19 cellular contexts compared by ENCODE assay signal in genomic region chr1:237170149-237170548, GRCh38.
DNase-seq lines count a peak whose midpoint lies in the region; ATAC-seq lines count a peak whose summit lies in the region.
"Had no signal": no experiment of that assay in that cellular context is flagged by ENCODE, and none has a peak within 500 bp of the region (broad histone marks: within the 10 kb centered on the region; RNA-seq: fewer than 3 reads in every experiment).

No MANE protein-coding gene starts in this region.

- no peak overlapping the region for H4K91ac ChIP-seq in neuronal stem cell (ENCODE audit: low read depth, low read length, poor library complexity)

- DNase-seq in DMS 273 (lab: John Stamatoyannopoulos, UW; ENCODE audit: unreplicated experiment): peak; percentile 38
- DNase-seq in DMS 273 treated with DMSO at 0.1 percent for 48 hours (lab: John Stamatoyannopoulos, UW): no peak
- DNase-seq in G401 (ENCODE audit: low spot score): peak; percentile 65
- DNase-seq in NCI-H2171 treated with DMSO at 0.1 percent for 48 hours (lab: John Stamatoyannopoulos, UW): peak; percentile 74
- DNase-seq in neuronal stem cell (ENCODE audit: low spot score): no peak
- DNase-seq in GM23248: no peak
- DNase-seq: AML-193; CD4-positive, alpha-beta memory T cell; DMS53; DND-41; EL; HFFc6 had no signal

- no CpG with 5 or more reads among the region's 8 CpGs for WGBS in neuronal stem cell (ENCODE audit: extremely low coverage in 2 of 2, insufficient read length in 2 of 2, insufficient replicate concordance in 1 of 2), 2 donors
- WGBS in GM23248 (ENCODE audit: low coverage in 1 of 2, low lambda C conversion rate in 2 of 2, missing lambda C conversion rate in 2 of 2), 2 experiments: 25 to 30% methylated on average over 8 of the region's 8 CpGs

- H2AFZ ChIP-seq in neuronal stem cell (ENCODE audit: low read length) (no peak overlapping the region), GM23248 (no peak overlapping the region)

- H2BK15ac ChIP-seq in neuronal stem cell (ENCODE audit: low read length): no peak overlapping the region

- H2BK5ac ChIP-seq in neuronal stem cell (ENCODE audit: low read length): no peak overlapping the region

- no peak for ATAC-seq in GM21447 (IDR thresholded peaks at IDR 0.05; ENCODE audit: unreplicated experiment)
- ATAC-seq: A549, HCT116 had no signal

- H3K18ac ChIP-seq in neuronal stem cell (ENCODE audit: low read length): peak overlapping the region; percentile 19

- H3K79me2 ChIP-seq in GM23248 (ENCODE audit: insufficient read depth): no peaks in the 10 kb centered on the region

- H3K4me3 ChIP-seq in neuronal stem cell (ENCODE audit: low read length in 2 of 2): no peak overlapping the region
- H3K4me3 ChIP-seq in GM23248: no peak overlapping the region
- H3K4me3 ChIP-seq: A549 had no signal

- no peak overlapping the region for H3K27ac ChIP-seq in neuronal stem cell (replicated peaks; ENCODE audit: low read length)
- no peak overlapping the region for H3K27ac ChIP-seq in GM23248
- H3K27ac ChIP-seq: 22Rv1, A549, C4-2B, HL-60, KMS-11 had no signal

- no peaks in the 10 kb centered on the region for H3K4me1 ChIP-seq in neuronal stem cell (ENCODE audit: control insufficient read depth in 2 of 2, insufficient read depth in 1 of 2, low read depth in 1 of 2, low read length in 2 of 2)
- no peaks in the 10 kb centered on the region for H3K4me1 ChIP-seq in GM23248 (ENCODE audit: insufficient read depth)
- H3K4me1 ChIP-seq: A549 had no signal

- H2BK120ac ChIP-seq in neuronal stem cell (ENCODE audit: low read depth, low read length): no peak overlapping the region

- no peak overlapping the region for H2BK12ac ChIP-seq in neuronal stem cell (ENCODE audit: low read length)

- H3K4me2 ChIP-seq in neuronal stem cell (ENCODE audit: insufficient read depth, low read length, poor library complexity, severe bottlenecking): no peak overlapping the region
- H3K4me2 ChIP-seq in GM23248 (ENCODE audit: unreplicated experiment): no peak overlapping the region
- H3K4me2 ChIP-seq: A549, KMS-11 had no signal

- H3K36me3 ChIP-seq in neuronal stem cell (replicated peaks in 1 of 2; ENCODE audit: control insufficient read depth in 2 of 2, insufficient read depth in 2 of 2, low read length in 2 of 2): no peaks in the 10 kb centered on the region
- no peaks in the 10 kb centered on the region for H3K36me3 ChIP-seq in GM23248 (ENCODE audit: low read depth)

- no peak overlapping the region for H4K8ac ChIP-seq in neuronal stem cell (ENCODE audit: low read depth, low read length)

- no peaks in the 10 kb centered on the region for H3F3A ChIP-seq in GM23248 (ENCODE audit: insufficient read depth)

- H3K14ac ChIP-seq in neuronal stem cell (ENCODE audit: low read length): no peak overlapping the region

- H2AK5ac ChIP-seq in neuronal stem cell (ENCODE audit: low read depth, low read length): no peak overlapping the region

- H3K27me3 ChIP-seq in neuronal stem cell (ENCODE audit: control insufficient read depth in 3 of 3, insufficient read depth in 3 of 3, low read depth in 1 of 3, low read length in 3 of 3) (peaks cover 0 to 3% (median 0%) of the 10 kb centered on the region in 3 experiments), GM23248 (replicated peaks; ENCODE audit: insufficient read depth) (no peaks in the 10 kb centered on the region)

- H3K9me2 ChIP-seq in GM23248 (ENCODE audit: insufficient read depth): no peaks in the 10 kb centered on the region

- H3K9me3 ChIP-seq in neuronal stem cell (replicated peaks in 1 of 2; ENCODE audit: control insufficient read depth in 2 of 2, insufficient read depth in 1 of 2, low read depth in 1 of 2, low read length in 2 of 2) (no peaks in the 10 kb centered on the region), GM23248 (ENCODE audit: low read depth) (no peaks in the 10 kb centered on the region)
- H3K9me3 ChIP-seq: A549 had no signal

- H3K4ac ChIP-seq in neuronal stem cell (ENCODE audit: low read length): no peak overlapping the region

- no peaks in the 10 kb centered on the region for H3K79me1 ChIP-seq in neuronal stem cell (ENCODE audit: low read depth, low read length)

- H3K23ac ChIP-seq in neuronal stem cell (ENCODE audit: low read depth, low read length, poor library complexity): no peak overlapping the region

- H4K20me1 ChIP-seq in GM23248 (ENCODE audit: insufficient read depth): no peaks in the 10 kb centered on the region

- in situ Hi-C loops in G401 (cut with HindIII; ENCODE audit: low sequenced_read_pairs): no loop called here
- in situ Hi-C loops in GM23248 (cut with MboI): no loop called here

- H3K9ac ChIP-seq in neuronal stem cell (ENCODE audit: low read depth, low read length, poor library complexity) (no peak overlapping the region), GM23248 (no peak overlapping the region)
- H3K9ac ChIP-seq: KMS-11 had no signal

Comparison
In these comparisons a context has a peak if more than half of its experiments do, and no peak if none do; other contexts are left out.
1. DNase-seq: peak in DMS 273 (single experiment), G401 (single experiment) and NCI-H2171 treated with DMSO at 0.1 percent for 48 hours (single experiment); none in DMS 273 treated with DMSO at 0.1 percent for 48 hours (single experiment), neuronal stem cell (single experiment) and GM23248 (single experiment).